ENCODE assay signal across 22 cellular contexts in genomic region chr14:37118673-37119366, GRCh38. TPM values are rescaled to one million over a fixed set of nuclear protein-coding genes. Genes with fewer than 3 reads are reported as not detected.
A peak's percentile ranks its signal among the peaks of the same experiment; 100 is the strongest.
DNase-seq lines count a peak whose midpoint lies in the region; ATAC-seq, FAIRE-seq and TF ChIP-seq lines count a peak whose summit lies in the region.
"Had no signal": no experiment of that assay in that cellular context is flagged by ENCODE, and none has a peak within 500 bp of the region (broad histone marks: within the 10 kb centered on the region; RNA-seq: fewer than 3 reads in every experiment).

No MANE protein-coding gene starts in this region.

- no peak overlapping the region for H3K4me3 ChIP-seq in breast epithelium
- H3K4me3 ChIP-seq in K562 = no peak overlapping the region
- no peak overlapping the region for H3K4me3 ChIP-seq in H7 (ENCODE audit: insufficient read depth, low read depth, low read length)
- H3K4me3 ChIP-seq: A549 had no signal

- BruUV-seq in MCF 10A (replicated peaks; lab: Mats Ljungman, UMichigan) (no TSS peak), K562 (replicated peaks; lab: Mats Ljungman, UMichigan) (no TSS peak)

- POLR2A ChIA-PET in MCF 10A (lab: Yijun Ruan, JAX) = interaction anchor here (0.6 to 3.0 kb wide), 5 partner anchors 24 to 901 kb away, joined by 3 to 29 read pairs (median 10); partner anchors contain the start of gene PAX9
- POLR2A ChIA-PET in K562 (lab: Yijun Ruan, JAX) = interaction anchor here (0.7 kb wide), 1 partner anchor 43 kb away, joined by 3 read pairs; no protein-coding TSS in a partner anchor

- H3K27me3 Mint-ChIP-seq in MCF 10A (ENCODE audit: insufficient read depth, unreplicated experiment) = no peaks in the 10 kb centered on the region
- no peaks in the 10 kb centered on the region for H3K27me3 Mint-ChIP-seq in T-helper 17 cell
- H3K27me3 Mint-ChIP-seq: CD4-positive, alpha-beta memory T cell had no signal

- H2AFZ ChIP-seq in K562 (ENCODE audit: low read depth, low read length) = no peak overlapping the region

- no peak for TF ChIP-seq POLR2A in breast epithelium (IDR thresholded peaks at IDR 0.05)
- no peak for TF ChIP-seq POLR2A in K562 (conservative IDR thresholded peaks at IDR 0.05)

- FAIRE-seq in K562 (lab: Jason Lieb, UNC) = no peak
- FAIRE-seq: A549, GM12891, GM18507, H54 had no signal

- H3K79me2 ChIP-seq in K562 (ENCODE audit: control insufficient read depth, insufficient read depth, low read length) = 0 out of 3 replicates have a peak, but pooled peaks cover 10% of the 10 kb centered on the region

- TF ChIP-seq EP300 in K562 (IDR thresholded peaks at IDR 0.05; ENCODE audit: low read length) = no peak

- no peaks in the 10 kb centered on the region for H3K9me3 Mint-ChIP-seq in MCF 10A (ENCODE audit: unreplicated experiment)

- H3K27ac Mint-ChIP-seq in MCF 10A (ENCODE audit: low read depth, unreplicated experiment) (peak overlapping the region; percentile 98), T-helper 17 cell (no peak overlapping the region)
- H3K27ac Mint-ChIP-seq: CD4-positive, alpha-beta memory T cell had no signal

- H3K27me3 ChIP-seq in breast epithelium = no peaks in the 10 kb centered on the region
- H3K27me3 ChIP-seq in K562 (ENCODE audit: control insufficient read depth in 2 of 2, insufficient read depth in 2 of 2, low read length in 2 of 2) = no peaks in the 10 kb centered on the region
- H3K27me3 ChIP-seq in H7 (ENCODE audit: control insufficient read depth, insufficient read depth, low read length) = no peaks in the 10 kb centered on the region

- no peaks in the 10 kb centered on the region for H3K36me3 ChIP-seq in breast epithelium
- no peaks in the 10 kb centered on the region for H3K36me3 ChIP-seq in K562 (ENCODE audit: control insufficient read depth, insufficient read depth, low read length)
- no peaks in the 10 kb centered on the region for H3K36me3 ChIP-seq in H7 (replicated peaks; ENCODE audit: control insufficient read depth, insufficient read depth, low read length)

- no peaks in the 10 kb centered on the region for H4K20me1 ChIP-seq in K562 (replicated peaks; ENCODE audit: control insufficient read depth, insufficient read depth, low read length)

- WGBS in K562 (ENCODE audit: insufficient coverage, low coverage, missing lambda C conversion rate) = 60% methylated on average over 4 of the region's 4 CpGs

- peaks cover 3 to 17% of the 10 kb centered on the region in 2 donors for H3K9me3 ChIP-seq in breast epithelium
- H3K9me3 ChIP-seq in K562 (replicated peaks; ENCODE audit: control insufficient read depth, insufficient read depth, low read depth, low read length) = no peaks in the 10 kb centered on the region
- H3K9me3 ChIP-seq in T-helper 17 cell (ENCODE audit: control insufficient read depth, low read length, poor library complexity, severe bottlenecking) = no peaks in the 10 kb centered on the region

- CTCF ChIA-PET in MCF 10A (lab: Yijun Ruan, JAX) (interaction anchor here (0.6 to 5.6 kb wide), 18 partner anchors 10 to 1236 kb away, joined by 3 to 82 read pairs (median 4); no protein-coding TSS in a partner anchor), K562 (lab: Yijun Ruan, JAX; ENCODE audit: low intra/inter-chr PET ratio) (no interaction called here)

- H3K4me1 ChIP-seq in breast epithelium (no peaks in the 10 kb centered on the region), K562 (replicated peaks in 1 of 2; ENCODE audit: control insufficient read depth in 2 of 2, insufficient read depth in 2 of 2, low read length in 2 of 2) (no peaks in the 10 kb centered on the region)

- H3K4me3 Mint-ChIP-seq in MCF 10A (ENCODE audit: unreplicated experiment) (no peak overlapping the region), T-helper 17 cell (no peak overlapping the region)
- H3K4me3 Mint-ChIP-seq: CD4-positive, alpha-beta memory T cell had no signal

- H3K36me3 Mint-ChIP-seq in MCF 10A (ENCODE audit: insufficient read depth, unreplicated experiment) (no peaks in the 10 kb centered on the region), T-helper 17 cell (ENCODE audit: low read depth) (no peaks in the 10 kb centered on the region)
- H3K36me3 Mint-ChIP-seq: CD4-positive, alpha-beta memory T cell had no signal

- no peak overlapping the region for H3K4me2 ChIP-seq in K562 (ENCODE audit: insufficient read depth, low read length)
- H3K4me2 ChIP-seq: A549 had no signal

- H3K4me1 Mint-ChIP-seq in MCF 10A (ENCODE audit: insufficient read depth, unreplicated experiment) = peaks cover 41% of the 10 kb centered on the region
- H3K4me1 Mint-ChIP-seq in T-helper 17 cell = no peaks in the 10 kb centered on the region
- H3K4me1 Mint-ChIP-seq: CD4-positive, alpha-beta memory T cell had no signal

- intact Hi-C loops in MCF 10A (cut with micrococcal nuclease) (loop anchor here (5.0 kb wide), 1 partner anchor 147 kb away; no protein-coding TSS in a partner anchor), breast epithelium (cut with DNase I; ENCODE audit: low total_unique reads) (no loop called here), K562 (cut with micrococcal nuclease) (no loop called here)

- in situ Hi-C loops in K562 (cut with MboI) = no loop called here

- H3K27ac ChIP-seq in breast epithelium (no peak overlapping the region), K562 (ENCODE audit: extremely low read depth, low read depth, low read length) (no peak overlapping the region)
- H3K27ac ChIP-seq: A549 had no signal

- no peak for TF ChIP-seq CTCF in MCF 10A (IDR thresholded peaks at IDR 0.05; ENCODE audit: unreplicated experiment)
- TF ChIP-seq CTCF in breast epithelium (IDR thresholded peaks at IDR 0.05) = no peak
- no peak for TF ChIP-seq CTCF in K562 (IDR thresholded peaks at IDR 0.05 in 2 of 3, conservative IDR thresholded peaks at IDR 0.05 in 1 of 3; ENCODE audit: insufficient read depth in 2 of 3, low read depth in 1 of 3, low read length in 3 of 3)

- ATAC-seq in K562 (no peak; the same call in 2 of the 3 replicates), T-helper 17 cell (no peak)
- ATAC-seq: A549 had no signal

- DNase-seq in MCF 10A (ENCODE audit: unreplicated experiment) = no peak
- DNase-seq in breast epithelium (ENCODE audit: low spot score in 2 of 2) = no peak
- peak; percentile 68 for DNase-seq in OCI-M1 (lab: John Stamatoyannopoulos, UW)
- peak in 1 of 4 experiments; percentile 12 for DNase-seq in K562 (ENCODE audit: extremely low read depth in 1 of 4, low spot score in 3 of 4)
- DNase-seq in T-helper 17 cell = no peak
- no peak for DNase-seq in H7
- no peak for DNase-seq in NOMO-1 treated with dmso at 0.1 percent for 144 hours (lab: John Stamatoyannopoulos, UW; ENCODE audit: unreplicated experiment)
- DNase-seq: 8988T; ACHN; C1 segment of cervical spinal cord; Calu3; CD4-positive, alpha-beta memory T cell; COR-L47; DMS53; DMS79 treated with DMSO at 0.1 percent for 48 hours; GF-D8; GOT3; HCEC 1CT had no signal

- no peak overlapping the region for H3K9ac ChIP-seq in K562 (ENCODE audit: insufficient read depth in 1 of 2, low read depth in 2 of 2, low read length in 2 of 2)

- H3K9me1 ChIP-seq in K562 (ENCODE audit: control insufficient read depth, insufficient read depth, low read length) = no peaks in the 10 kb centered on the region

- TF ChIP-seq RAD21 in K562 (CRISPR knock-in tag; conservative IDR thresholded peaks at IDR 0.05 in 1 of 2, IDR thresholded peaks at IDR 0.05 in 1 of 2) = no peak

TF ChIP-seq in K562, 482 proteins besides CTCF, POLR2A, EP300 and RAD21 (continues in another document):
- TF ChIP-seq RBBP5 (IDR thresholded peaks at IDR 0.05; ENCODE audit: borderline replicate concordance, insufficient read depth, low read length, poor library complexity, severe bottlenecking) (no peak), ERF (CRISPR knock-in tag; IDR thresholded peaks at IDR 0.05) (no peak)

RNA-seq across cellular contexts. Expression of gene SLC25A21, which starts 53.6 kb away (rescaled TPM):
- total RNA-seq in MCF 10A (2022) (1.1 and 1.4 TPM in 2 replicates), breast epithelium (1 to 10 TPM in 2 of 3 donors, under 1 TPM in 1; 0.66 to 2.3 (median 1.6) TPM), K562 (2014; rRNA removed) (21.6 and 25.8 TPM in 2 replicates), K562 (2014; rRNA removed; fragmentation: Illumina TruSeq; extraction: Trizol) (40.8 and 44.8 TPM in 2 replicates), K562 (2015; rRNA removed; fragmentation: Illumina TruSeq; extraction: Trizol) (34.8 and 46.9 TPM in 2 replicates), K562 (2021) (25.1 and 28.7 TPM in 2 replicates), T-helper 17 cell (not detected)
- 13.3 and 20.2 TPM in 2 replicates for total RNA-seq in K562 (2011; cell fraction: chromatin; rRNA removed; ENCODE audit: low replicate concordance)
- total RNA-seq in K562 (2011; cell fraction: nucleolus; rRNA removed) = 10.0 and 13.8 TPM in 2 replicates
- 19.4 and 20.5 TPM in 2 replicates for total RNA-seq in K562 (2011; cell fraction: nucleoplasm; rRNA removed)
- polyA plus RNA-seq in K562 (2011; rRNA removed) (9.3 and 15.2 TPM in 2 replicates), K562 (2014; fragmentation: Illumina TruSeq; extraction: Trizol) (20.1 and 21.5 TPM in 2 replicates), K562 (2014; fragmentation: Nextera tagmentation; extraction: Ambion mirVana) (10 to 100 TPM; 44.6 to 46.7 TPM), K562 (2014; rRNA removed) (15.7 and 17.7 TPM in 2 replicates)
- polyA plus RNA-seq in K562 (2011; cell fraction: cytosol; rRNA removed) = 4.5 and 5.1 TPM in 2 replicates
- 4.8 and 6.0 TPM in 2 replicates for polyA plus RNA-seq in K562 (2011; cell fraction: nucleus; rRNA removed)
- polyA plus RNA-seq in K562 (2012) = 20.9 and 25.7 TPM in 2 replicates
- 16.4 and 16.5 TPM in 2 replicates for polyA minus RNA-seq in K562 (2011; rRNA and poly(A)+ RNA removed)
- 9.4 and 12.5 TPM in 2 replicates for polyA minus RNA-seq in K562 (2011; cell fraction: cytosol; rRNA and poly(A)+ RNA removed)
- polyA minus RNA-seq in K562 (2011; cell fraction: nucleus; rRNA and poly(A)+ RNA removed) = 11.3 and 17.9 TPM in 2 replicates
- 7.7 and 8.1 TPM in 2 replicates for total RNA-seq in H7 (2014; rRNA removed; shearing (Covaris generic))
- total RNA-seq: CD4-positive, alpha-beta memory T cell had no signal
- polyA plus RNA-seq: CD4-positive, alpha-beta memory T cell had no signal
